12 cellular contexts compared by ENCODE assay signal in genomic region chr12:54175130-54175963, GRCh38. TPM values are rescaled to one million over a fixed set of nuclear protein-coding genes. Genes with fewer than 3 reads are reported as not detected.
A peak's percentile ranks its signal among the peaks of the same experiment; 100 is the strongest.
DNase-seq lines count a peak whose midpoint lies in the region; ATAC-seq, FAIRE-seq and TF ChIP-seq lines count a peak whose summit lies in the region.
"Had no signal": no experiment of that assay in that cellular context is flagged by ENCODE, and none has a peak within 500 bp of the region (broad histone marks: within the 10 kb centered on the region; RNA-seq: fewer than 3 reads in every experiment).

No MANE protein-coding gene starts in this region.

- TF ChIP-seq CTCF in WERI-Rb-1 (IDR thresholded peaks at IDR 0.05; ENCODE audit: low read depth, low read length) = no peak

- no peaks in the 10 kb centered on the region for H3K9me3 ChIP-seq in WERI-Rb-1 (ENCODE audit: severe bottlenecking)

- no peaks in the 10 kb centered on the region for H3K27me3 ChIP-seq in WERI-Rb-1 (ENCODE audit: insufficient read depth, low read depth, severe bottlenecking)
- H3K27me3 ChIP-seq in H7 (ENCODE audit: control insufficient read depth, insufficient read depth, low read length) = peaks cover 55% of the 10 kb centered on the region

- ATAC-seq in GM18502 (IDR thresholded peaks at IDR 0.05; ENCODE audit: poor library complexity, unreplicated experiment) = no peak

- peak overlapping the region; percentile 2; the same call in 1 of the 2 replicates for H3K27ac ChIP-seq in WERI-Rb-1

- peak; percentile 38 to 42 for DNase-seq in AML-193 (lab: John Stamatoyannopoulos, UW)
- peak; percentile 48 for DNase-seq in GM19239 (ENCODE audit: insufficient read length, low spot score)
- DNase-seq in LoVo (ENCODE audit: low spot score) = peak; percentile 47
- DNase-seq in WERI-Rb-1 = no peak
- DNase-seq in NCI-H1092 treated with DMSO at 0.1 percent for 48 hours (lab: John Stamatoyannopoulos, UW) = no peak
- no peak for DNase-seq in H7
- DNase-seq in NCI-H2029 (lab: John Stamatoyannopoulos, UW) = no peak
- DNase-seq: endodermal cell, NCI-H526 treated with DMSO at 0.1 percent for 48 hours had no signal

- FAIRE-seq in GM19239 (lab: Jason Lieb, UNC) = peak; percentile 55
- FAIRE-seq: astrocyte had no signal

- no peaks in the 10 kb centered on the region for H3K36me3 ChIP-seq in WERI-Rb-1
- no peaks in the 10 kb centered on the region for H3K36me3 ChIP-seq in H7 (replicated peaks; ENCODE audit: control insufficient read depth, insufficient read depth, low read length)

- H3K4me3 ChIP-seq in WERI-Rb-1 (ENCODE audit: low read depth, low read length) = no peak overlapping the region
- H3K4me3 ChIP-seq in H7 (ENCODE audit: insufficient read depth, low read depth, low read length) = no peak overlapping the region
- H3K4me3 ChIP-seq: smooth muscle cell had no signal

RNA-seq across cellular contexts. Expression of gene SMUG1, which starts 13.4 kb away (rescaled TPM):
- total RNA-seq in H7 (2014; rRNA removed; shearing (Covaris generic)) = 33.8 and 40.2 TPM in 2 replicates

Comparison
In these comparisons a context has a peak if more than half of its experiments do, and no peak if none do; other contexts are left out.
1. DNase-seq: peak in AML-193 (2 of 2), GM19239 (single experiment) and LoVo (single experiment); none in WERI-Rb-1 (single experiment), NCI-H1092 treated with DMSO at 0.1 percent for 48 hours (single experiment), H7 (single experiment) and NCI-H2029 (single experiment).